ENCODE assay signal across 8 cellular contexts in the genomic region with DNA sequence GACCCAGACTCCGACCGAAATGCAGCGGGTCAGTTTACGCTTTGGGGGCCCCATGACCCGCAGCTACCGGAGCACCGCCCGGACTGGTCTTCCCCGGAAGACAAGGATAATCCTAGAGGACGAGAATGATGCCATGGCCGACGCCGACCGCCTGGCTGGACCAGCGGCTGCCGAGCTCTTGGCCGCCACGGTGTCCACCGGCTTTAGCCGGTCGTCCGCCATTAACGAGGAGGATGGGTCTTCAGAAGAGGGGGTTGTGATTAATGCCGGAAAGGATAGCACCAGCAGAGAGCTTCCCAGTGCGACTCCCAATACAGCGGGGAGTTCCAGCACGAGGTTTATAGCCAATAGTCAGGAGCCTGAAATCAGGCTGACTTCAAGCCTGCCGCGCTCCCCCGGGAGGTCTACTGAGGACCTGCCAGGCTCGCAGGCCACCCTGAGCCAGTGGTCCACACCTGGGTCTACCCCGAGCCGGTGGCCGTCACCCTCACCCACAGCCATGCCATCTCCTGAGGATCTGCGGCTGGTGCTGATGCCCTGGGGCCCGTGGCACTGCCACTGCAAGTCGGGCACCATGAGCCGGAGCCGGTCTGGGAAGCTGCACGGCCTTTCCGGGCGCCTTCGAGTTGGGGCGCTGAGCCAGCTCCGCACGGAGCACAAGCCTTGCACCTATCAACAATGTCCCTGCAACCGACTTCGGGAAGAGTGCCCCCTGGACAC. TPM values are rescaled to one million over a fixed set of nuclear protein-coding genes. Genes with fewer than 3 reads are reported as not detected.
DNase-seq lines count a peak whose midpoint lies in the region; ATAC-seq and TF ChIP-seq lines count a peak whose summit lies in the region.

No MANE protein-coding gene starts in this region.

- H3K36me3 ChIP-seq in BE2C, result peaks cover 12% of the 10 kb centered on the region; the same call in 1 of the 2 replicates
- peaks cover 26% of the 10 kb centered on the region for H3K36me3 ChIP-seq in upper lobe of right lung

- TF ChIP-seq CTCF in BE2C (IDR thresholded peaks at IDR 0.05; ENCODE audit: low read depth, low read length) (peak; percentile 75), fibroblast of the aortic adventitia (IDR thresholded peaks at IDR 0.05; ENCODE audit: insufficient read depth, low read length) (peak; percentile 55), upper lobe of right lung (IDR thresholded peaks at IDR 0.05) (peak; percentile 51)

- H3K27ac ChIP-seq in upper lobe of right lung, result peak overlapping the region; percentile 83

- H3K9me3 ChIP-seq in BE2C (no peaks in the 10 kb centered on the region), upper lobe of right lung (no peaks in the 10 kb centered on the region)

- no peaks in the 10 kb centered on the region for H3K27me3 ChIP-seq in BE2C
- H3K27me3 ChIP-seq in upper lobe of right lung, result no peaks in the 10 kb centered on the region

- H3K27ac Mint-ChIP-seq in naive thymus-derived CD8-positive, alpha-beta T cell, result peak overlapping the region; percentile 70 to 99 (median 93)

- peak; percentile 73 to 83 for ATAC-seq in naive thymus-derived CD8-positive, alpha-beta T cell
- ATAC-seq in upper lobe of right lung, result peak; percentile 89

- intact Hi-C loops in upper lobe of right lung (cut with DNase I), result no loop called here

- H3K4me1 ChIP-seq in BE2C, result no peaks in the 10 kb centered on the region
- peaks cover 14% of the 10 kb centered on the region for H3K4me1 ChIP-seq in upper lobe of right lung

- POLR2A ChIA-PET in naive thymus-derived CD8-positive, alpha-beta T cell (lab: Charles Lee), result interaction anchor here (0.5 to 9.7 kb wide), 16 partner anchors 10 to 691 kb away, joined by 3 to 264 read pairs (median 6); a partner anchor contains a TSS

- H3K9me3 Mint-ChIP-seq in naive thymus-derived CD8-positive, alpha-beta T cell, result no peaks in the 10 kb centered on the region

- H3K4me3 ChIP-seq in BE2C (ENCODE audit: low read depth, low read length) (peak overlapping the region; percentile 94), fibroblast of the aortic adventitia (ENCODE audit: low read depth, low read length) (peak overlapping the region; percentile 79), upper lobe of right lung (peak overlapping the region; percentile 92)

- peak; percentile 79 for DNase-seq in BE2C
- peak; percentile 63 for DNase-seq in GM19238 (ENCODE audit: insufficient read length, low spot score)
- peak; percentile 80 for DNase-seq in HT-29 (ENCODE audit: low spot score)
- peak; percentile 72 for DNase-seq in OCI-M1 (lab: John Stamatoyannopoulos, UW)
- DNase-seq in activated T-helper 9 cell treated with anti-CD3 and anti-CD28 coated beads, Interleukin-2, amount 50 U/mL, for 16 hours (ENCODE audit: low read depth), result peak; percentile 31
- DNase-seq in fibroblast of the aortic adventitia (ENCODE audit: low read depth), result peak; percentile 60
- peak; percentile 37 to 80 (median 60) for DNase-seq in naive thymus-derived CD8-positive, alpha-beta T cell
- DNase-seq in upper lobe of right lung, result peak; percentile 84

- H3K27me3 Mint-ChIP-seq in naive thymus-derived CD8-positive, alpha-beta T cell, result no peaks in the 10 kb centered on the region

- peaks cover 26 to 76% (median 73%) of the 10 kb centered on the region in 4 donors for H3K4me1 Mint-ChIP-seq in naive thymus-derived CD8-positive, alpha-beta T cell

- peak overlapping the region; percentile 88 to 94 (median 93) for H3K4me3 Mint-ChIP-seq in naive thymus-derived CD8-positive, alpha-beta T cell

- H3K36me3 Mint-ChIP-seq in naive thymus-derived CD8-positive, alpha-beta T cell, result peaks cover 6 to 28% (median 8%) of the 10 kb centered on the region in 3 donors

RNA-seq across cellular contexts. Expression of a gene that starts 0.5 kb away (rescaled TPM):
- polyA plus RNA-seq in BE2C (2012; ENCODE audit: insufficient read depth, insufficient read length, low read depth), result 10.4 TPM
- total RNA-seq in HT-29 (2014; rRNA removed; shearing (Covaris generic)), result 2.4 and 3.1 TPM in 2 replicates
- 0.82 and 3.3 TPM in 2 replicates for total RNA-seq in fibroblast of the aortic adventitia (ENCODE audit: low replicate concordance)
- 1 to 10 TPM; 4.2 to 4.4 TPM for total RNA-seq in naive thymus-derived CD8-positive, alpha-beta T cell
- 1 to 10 TPM; 2.6 to 5.2 (median 4.5) TPM for polyA plus RNA-seq in naive thymus-derived CD8-positive, alpha-beta T cell
- 3.9 TPM for total RNA-seq in upper lobe of right lung

RNA-seq across cellular contexts. Expression of a gene that starts 11.3 kb away (rescaled TPM):
- polyA plus RNA-seq in BE2C (2012; ENCODE audit: insufficient read depth, insufficient read length, low read depth), result 61.9 TPM
- 35.2 and 35.7 TPM in 2 replicates for total RNA-seq in HT-29 (2014; rRNA removed; shearing (Covaris generic))
- total RNA-seq in fibroblast of the aortic adventitia (ENCODE audit: low replicate concordance) (33.8 and 42.3 TPM in 2 replicates), upper lobe of right lung (105 TPM)
- 100 to 1,000 TPM; 482 TPM for total RNA-seq in naive thymus-derived CD8-positive, alpha-beta T cell
- polyA plus RNA-seq in naive thymus-derived CD8-positive, alpha-beta T cell, result 10 to 100 TPM; 77.9 to 89.3 (median 80.9) TPM

RNA-seq across cellular contexts. Expression of a gene that starts 11.7 kb away (rescaled TPM):
- 0.26 TPM for polyA plus RNA-seq in BE2C (2012; ENCODE audit: insufficient read depth, insufficient read length, low read depth)
- total RNA-seq in HT-29 (2014; rRNA removed; shearing (Covaris generic)), result 0.18 and 0.28 TPM in 2 replicates
- total RNA-seq in fibroblast of the aortic adventitia (ENCODE audit: low replicate concordance) (0.18 and 0.33 TPM in 2 replicates), upper lobe of right lung (5.2 TPM)
- 1 to 10 TPM; 3.8 to 5.3 TPM for total RNA-seq in naive thymus-derived CD8-positive, alpha-beta T cell
- under 1 TPM in 2 of 3 donors, not detected in 1; 0.15 to 0.30 TPM for polyA plus RNA-seq in naive thymus-derived CD8-positive, alpha-beta T cell

RNA-seq across cellular contexts. Expression of a gene that starts 12.1 kb away (rescaled TPM):
- polyA plus RNA-seq in BE2C (2012; ENCODE audit: insufficient read depth, insufficient read length, low read depth), result 76.1 TPM
- 0.73 and 1.5 TPM in 2 replicates for total RNA-seq in HT-29 (2014; rRNA removed; shearing (Covaris generic))
- total RNA-seq in fibroblast of the aortic adventitia (ENCODE audit: low replicate concordance), result 2.0 and 6.1 TPM in 2 replicates
- 1 to 10 TPM; 4.9 to 5.8 TPM for total RNA-seq in naive thymus-derived CD8-positive, alpha-beta T cell
- 1 to 10 TPM; 6.7 to 7.5 (median 7.4) TPM for polyA plus RNA-seq in naive thymus-derived CD8-positive, alpha-beta T cell
- total RNA-seq in upper lobe of right lung, result 0.72 TPM

RNA-seq across cellular contexts. Expression of a gene that starts 22.5 kb away (rescaled TPM):
- polyA plus RNA-seq in BE2C (2012; ENCODE audit: insufficient read depth, insufficient read length, low read depth), result 1.9 TPM
- total RNA-seq in HT-29 (2014; rRNA removed; shearing (Covaris generic)), result 4.6 and 6.1 TPM in 2 replicates
- 5.2 and 14.6 TPM in 2 replicates for total RNA-seq in fibroblast of the aortic adventitia (ENCODE audit: low replicate concordance)
- total RNA-seq in naive thymus-derived CD8-positive, alpha-beta T cell, result 10 to 100 TPM; 39.6 to 43.8 TPM
- polyA plus RNA-seq in naive thymus-derived CD8-positive, alpha-beta T cell, result 10 to 100 TPM in 1 of 3 donors, 1 to 10 TPM in 2; 4.8 to 16.4 (median 5.4) TPM
- 15.2 TPM for total RNA-seq in upper lobe of right lung

Comparison
In these comparisons a context has a peak if more than half of its experiments do, and no peak if none do; other contexts are left out.
1. Peak in every context shown above with its lines: DNase-seq, ATAC-seq, H3K4me3 ChIP-seq and H3K27ac ChIP-seq.
2. DNase-seq: peak in every context shown above with its lines; median percentile 84 in upper lobe of right lung; 80 in HT-29; 79 in BE2C; 72 in OCI-M1; 63 in GM19238; 60 in fibroblast of the aortic adventitia; 60 in naive thymus-derived CD8-positive, alpha-beta T cell; 31 in activated T-helper 9 cell treated with anti-CD3 and anti-CD28 coated beads, Interleukin-2, amount 50 U/mL, for 16 hours.